16 cellular contexts compared by ENCODE assay signal in the genomic region with DNA sequence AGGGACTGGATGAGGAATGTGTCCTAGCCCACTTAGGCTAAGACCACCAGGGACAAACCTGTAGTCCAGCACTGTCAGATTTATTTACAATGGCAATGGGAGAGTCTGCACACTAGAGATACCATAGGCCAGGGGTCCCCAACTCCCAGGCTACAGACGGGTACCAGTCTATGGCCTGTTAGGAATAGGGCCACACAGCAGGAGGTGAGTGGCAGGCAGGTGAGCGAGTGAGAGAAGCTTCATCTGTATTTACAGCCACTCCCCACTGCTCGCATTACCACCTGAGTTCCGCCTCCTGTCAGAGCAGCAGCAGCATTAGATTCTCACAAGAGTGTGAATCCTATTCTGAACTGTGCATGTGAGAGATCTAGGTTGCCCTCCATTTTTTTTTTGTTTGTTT. TPM values are rescaled to one million over a fixed set of nuclear protein-coding genes. Genes with fewer than 3 reads are reported as not detected.
DNase-seq lines count a peak whose midpoint lies in the region; TF ChIP-seq lines count a peak whose summit lies in the region.
"Had no signal": no experiment of that assay in that cellular context is flagged by ENCODE, and none has a peak within 500 bp of the region (broad histone marks: within the 10 kb centered on the region; RNA-seq: fewer than 3 reads in every experiment).

No MANE protein-coding gene starts in this region.

- no peaks in the 10 kb centered on the region for H3K27me3 Mint-ChIP-seq in activated naive CD4-positive, alpha-beta T cell treated with anti-CD3 and anti-CD28 coated beads, Interleukin-2, amount 50 U/mL, for 24 hours
- H3K27me3 Mint-ChIP-seq in endothelial cell (ENCODE audit: unreplicated experiment), result peaks cover 9% of the 10 kb centered on the region
- H3K27me3 Mint-ChIP-seq in type B pancreatic cell, result no peaks in the 10 kb centered on the region
- H3K27me3 Mint-ChIP-seq: T-cell had no signal

- H3K36me3 Mint-ChIP-seq in activated naive CD4-positive, alpha-beta T cell treated with anti-CD3 and anti-CD28 coated beads, Interleukin-2, amount 50 U/mL, for 24 hours, result no peaks in the 10 kb centered on the region
- H3K36me3 Mint-ChIP-seq in endothelial cell (ENCODE audit: low read depth, unreplicated experiment), result peaks cover 7% of the 10 kb centered on the region
- no peaks in the 10 kb centered on the region for H3K36me3 Mint-ChIP-seq in type B pancreatic cell

- peak overlapping the region; percentile 24 for H3K4me3 Mint-ChIP-seq in activated naive CD4-positive, alpha-beta T cell treated with anti-CD3 and anti-CD28 coated beads, Interleukin-2, amount 50 U/mL, for 24 hours
- H3K4me3 Mint-ChIP-seq in endothelial cell (ENCODE audit: unreplicated experiment), result no peak overlapping the region
- peak overlapping the region; percentile 63 for H3K4me3 Mint-ChIP-seq in type B pancreatic cell

- TF ChIP-seq CTCF in endothelial cell (IDR thresholded peaks at IDR 0.05; ENCODE audit: unreplicated experiment) (no peak), type B pancreatic cell (conservative IDR thresholded peaks at IDR 0.05) (no peak)

- no peak overlapping the region for H3K27ac Mint-ChIP-seq in activated naive CD4-positive, alpha-beta T cell treated with anti-CD3 and anti-CD28 coated beads, Interleukin-2, amount 50 U/mL, for 24 hours
- H3K27ac Mint-ChIP-seq in endothelial cell (ENCODE audit: unreplicated experiment), result peak overlapping the region; percentile 51
- H3K27ac Mint-ChIP-seq in type B pancreatic cell, result peak overlapping the region; percentile 16

- no peaks in the 10 kb centered on the region for H3K9me3 Mint-ChIP-seq in activated naive CD4-positive, alpha-beta T cell treated with anti-CD3 and anti-CD28 coated beads, Interleukin-2, amount 50 U/mL, for 24 hours
- H3K9me3 Mint-ChIP-seq in endothelial cell (ENCODE audit: unreplicated experiment) (no peaks in the 10 kb centered on the region), type B pancreatic cell (no peaks in the 10 kb centered on the region)
- H3K9me3 Mint-ChIP-seq: T-cell had no signal

- DNase-seq in activated naive CD4-positive, alpha-beta T cell treated with anti-CD3 and anti-CD28 coated beads, Interleukin-2, amount 50 U/mL, for 16 hours, result no peak
- DNase-seq in NCI-H146 treated with DMSO at 0.1 percent for 48 hours (lab: John Stamatoyannopoulos, UW; ENCODE audit: unreplicated experiment), result peak; percentile 14
- DNase-seq in endothelial cell (ENCODE audit: low spot score), result no peak
- no peak for DNase-seq in type B pancreatic cell (ENCODE audit: extremely low spot score, unreplicated experiment)
- DNase-seq in DMS79 (lab: John Stamatoyannopoulos, UW), result no peak
- no peak for DNase-seq in NCI-H446 (lab: John Stamatoyannopoulos, UW)
- DNase-seq: DND-41; GOT3; heart right ventricle; MV-4-11; spleen; stimulated activated naive CD4-positive, alpha-beta T cell treated with Interleukin-2 at 50 U/mL for 16 hours; T-cell; upper lobe of right lung had no signal

- H3K4me1 Mint-ChIP-seq in activated naive CD4-positive, alpha-beta T cell treated with anti-CD3 and anti-CD28 coated beads, Interleukin-2, amount 50 U/mL, for 24 hours, result peaks cover 15% of the 10 kb centered on the region
- H3K4me1 Mint-ChIP-seq in endothelial cell (ENCODE audit: unreplicated experiment), result peaks cover 19% of the 10 kb centered on the region
- peaks cover 10% of the 10 kb centered on the region for H3K4me1 Mint-ChIP-seq in type B pancreatic cell (ENCODE audit: unreplicated experiment)

RNA-seq across cellular contexts. Expression of a gene that starts 2.4 kb away (rescaled TPM):
- 6.7 TPM for total RNA-seq in endothelial cell (ENCODE audit: unreplicated experiment)
- 4.9 and 6.4 TPM in 2 replicates for total RNA-seq in type B pancreatic cell (ENCODE audit: low replicate concordance)

RNA-seq across cellular contexts. Expression of a gene that starts 3.1 kb away (rescaled TPM):
- total RNA-seq in endothelial cell (ENCODE audit: unreplicated experiment) (8.5 TPM), type B pancreatic cell (ENCODE audit: low replicate concordance) (3.3 and 12.5 TPM in 2 replicates)

RNA-seq across cellular contexts. Expression of a gene that starts 19.0 kb away (rescaled TPM):
- total RNA-seq in endothelial cell (ENCODE audit: unreplicated experiment) (94.8 TPM), type B pancreatic cell (ENCODE audit: low replicate concordance) (5.6 and 51.1 TPM in 2 replicates)

RNA-seq across cellular contexts. Expression of a gene that starts 37.6 kb away (rescaled TPM):
- total RNA-seq in endothelial cell (ENCODE audit: unreplicated experiment), result 27.3 TPM
- 17.8 and 24.8 TPM in 2 replicates for total RNA-seq in type B pancreatic cell (ENCODE audit: low replicate concordance)

RNA-seq across cellular contexts. Expression of a gene that starts 43.0 kb away (rescaled TPM):
- total RNA-seq in endothelial cell (ENCODE audit: unreplicated experiment) (4.5 TPM), type B pancreatic cell (ENCODE audit: low replicate concordance) (8.7 and 14.5 TPM in 2 replicates)
- total RNA-seq: RPMI7951 had no signal
